ENCODE assay signal across 8 cellular contexts in the genomic region with DNA sequence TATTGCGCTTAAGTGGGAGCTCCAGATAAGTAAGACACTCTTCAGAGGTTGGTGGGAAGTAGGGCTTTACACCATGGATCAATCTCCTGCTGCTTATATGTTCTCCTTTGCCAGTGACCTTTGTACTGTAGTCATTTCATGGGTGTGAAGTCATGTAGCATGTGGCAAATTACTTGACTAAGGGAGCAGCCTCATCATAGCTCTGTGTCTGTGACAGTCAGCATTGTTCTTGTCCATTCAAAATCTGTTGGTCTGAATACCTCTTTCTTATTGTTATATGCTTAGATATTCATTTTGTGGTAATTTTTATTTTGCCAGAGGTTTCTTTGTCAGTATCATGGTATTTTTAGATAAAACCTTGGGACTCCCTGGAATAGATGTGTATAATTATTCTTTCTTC. TPM values are rescaled to one million over a fixed set of nuclear protein-coding genes. Genes with fewer than 3 reads are reported as not detected.
A peak's percentile ranks its signal among the peaks of the same experiment; 100 is the strongest.
DNase-seq lines count a peak whose midpoint lies in the region; ATAC-seq and TF ChIP-seq lines count a peak whose summit lies in the region.
"Had no signal": no experiment of that assay in that cellular context is flagged by ENCODE, and none has a peak within 500 bp of the region (broad histone marks: within the 10 kb centered on the region; RNA-seq: fewer than 3 reads in every experiment).

No MANE protein-coding gene starts in this region.

- H3K4me2 ChIP-seq in GM23248 (ENCODE audit: unreplicated experiment) = peak overlapping the region; percentile 85

- no peak for TF ChIP-seq POLR2A in esophagus squamous epithelium (IDR thresholded peaks at IDR 0.05)

- peaks cover 32% of the 10 kb centered on the region for H3K36me3 ChIP-seq in GM23248 (ENCODE audit: low read depth)
- H3K36me3 ChIP-seq in esophagus squamous epithelium = peaks cover 0 to 89% (median 20%) of the 10 kb centered on the region in 3 donors
- peaks cover 26% of the 10 kb centered on the region for H3K36me3 ChIP-seq in CD8-positive, alpha-beta memory T cell (ENCODE audit: insufficient read depth, low read length)

- in situ Hi-C loops in GM23248 (cut with MboI) = no loop called here

- no peak for ATAC-seq in HG02763 (IDR thresholded peaks at IDR 0.05; ENCODE audit: unreplicated experiment)

- intact Hi-C loops in esophagus squamous epithelium (cut with DNase I) = no loop called here

- no peaks in the 10 kb centered on the region for H3K79me2 ChIP-seq in GM23248 (ENCODE audit: insufficient read depth)

- no peak for TF ChIP-seq CTCF in esophagus squamous epithelium (IDR thresholded peaks at IDR 0.05)

- peaks cover 0 to 1% of the 10 kb centered on the region in 2 donors for H3K27me3 Mint-ChIP-seq in CD8-positive, alpha-beta memory T cell

- no peaks in the 10 kb centered on the region for H3K9me3 ChIP-seq in GM23248 (ENCODE audit: low read depth)
- H3K9me3 ChIP-seq in esophagus squamous epithelium = no peaks in the 10 kb centered on the region
- no peaks in the 10 kb centered on the region for H3K9me3 ChIP-seq in CD8-positive, alpha-beta memory T cell (ENCODE audit: low read length)

- peaks cover 4 to 72% (median 9%) of the 10 kb centered on the region in 3 donors for H3K36me3 Mint-ChIP-seq in CD8-positive, alpha-beta memory T cell

- H3K9ac ChIP-seq in GM23248 = peak overlapping the region; percentile 70

- no peak overlapping the region for H2AFZ ChIP-seq in GM23248

- CTCF ChIA-PET in CD8-positive, alpha-beta memory T cell (lab: Charles Lee) = interaction anchor here (1.1 to 3.5 kb wide), 5 partner anchors 8 to 811 kb away, joined by 3 to 28 read pairs (median 3); a partner anchor contains a TSS

- H3K27me3 ChIP-seq in GM23248 (replicated peaks; ENCODE audit: insufficient read depth) (no peaks in the 10 kb centered on the region), esophagus squamous epithelium (no peaks in the 10 kb centered on the region)
- no peaks in the 10 kb centered on the region for H3K27me3 ChIP-seq in CD8-positive, alpha-beta memory T cell (ENCODE audit: insufficient read depth, low read length, poor library complexity, severe bottlenecking)

- H3K4me3 ChIP-seq in GM23248 = peak overlapping the region; percentile 39
- H3K4me3 ChIP-seq in esophagus squamous epithelium = no peak overlapping the region
- no peak overlapping the region for H3K4me3 ChIP-seq in skin epidermis
- H3K4me3 ChIP-seq in CD8-positive, alpha-beta memory T cell (ENCODE audit: low read length) = no peak overlapping the region

- H3K27ac Mint-ChIP-seq in CD8-positive, alpha-beta memory T cell = peak overlapping the region in 4 of 8 donors; percentile 12 to 81 (median 28)

- H3K4me1 ChIP-seq in GM23248 (ENCODE audit: insufficient read depth) = peaks cover 31% of the 10 kb centered on the region
- peaks cover 0 to 32% (median 21%) of the 10 kb centered on the region in 3 donors for H3K4me1 ChIP-seq in esophagus squamous epithelium
- H3K4me1 ChIP-seq in CD8-positive, alpha-beta memory T cell (ENCODE audit: insufficient read depth, low read length) = peaks cover 24% of the 10 kb centered on the region

- no peaks in the 10 kb centered on the region for H3K9me3 Mint-ChIP-seq in CD8-positive, alpha-beta memory T cell

- peak; percentile 81 for DNase-seq in GM23248
- peak; percentile 64 for DNase-seq in SW480 (ENCODE audit: low spot score)
- DNase-seq in esophagus squamous epithelium (lab: John Stamatoyannopoulos, UW) = no peak
- no peak for DNase-seq in globus pallidus (ENCODE audit: low spot score)
- DNase-seq in CD8-positive, alpha-beta memory T cell = no peak
- DNase-seq: NK-92 treated with Interleukin-12 subunit alpha and Interleukin-12 subunit beta, amount 100 ng/mL, for 24 hours had no signal

- H3K9me2 ChIP-seq in GM23248 (ENCODE audit: insufficient read depth) = no peaks in the 10 kb centered on the region

- no peak overlapping the region for H3K4me3 Mint-ChIP-seq in CD8-positive, alpha-beta memory T cell

- peak overlapping the region; percentile 96 for H3K27ac ChIP-seq in GM23248
- H3K27ac ChIP-seq in esophagus squamous epithelium = peak overlapping the region; percentile 73 to 83 (median 80)
- H3K27ac ChIP-seq in skin epidermis = peak overlapping the region in 12 of 21 experiments; percentile 5 to 75 (median 42)
- H3K27ac ChIP-seq in CD8-positive, alpha-beta memory T cell (ENCODE audit: low read depth, low read length) = no peak overlapping the region

- POLR2A ChIA-PET in CD8-positive, alpha-beta memory T cell (lab: Charles Lee) = interaction anchor here (0.8 kb wide), 1 partner anchor 166 kb away, joined by 5 read pairs; no protein-coding TSS in a partner anchor

- H3F3A ChIP-seq in GM23248 (ENCODE audit: insufficient read depth) = peaks cover 29% of the 10 kb centered on the region

- no peaks in the 10 kb centered on the region for H4K20me1 ChIP-seq in GM23248 (ENCODE audit: insufficient read depth)

- 94 to 97% methylated on average over 1 of the region's 1 CpG for WGBS in GM23248 (ENCODE audit: low coverage in 1 of 2, low lambda C conversion rate in 2 of 2, missing lambda C conversion rate in 2 of 2), 2 experiments
- WGBS in esophagus squamous epithelium, 2 donors = 73 to 100% methylated on average over 1 of the region's 1 CpG

- H3K4me1 Mint-ChIP-seq in CD8-positive, alpha-beta memory T cell = peaks cover 26 to 31% (median 31%) of the 10 kb centered on the region in 3 donors

RNA-seq across cellular contexts. Expression of a gene that starts 18.2 kb away (rescaled TPM):
- 21.0 and 23.9 TPM in 2 replicates for total RNA-seq in GM23248 (2014; rRNA removed; shearing (Covaris generic))
- polyA plus RNA-seq in GM23248 (2016; fragmentation: Nextera tagmentation; extraction: Ambion mirVana) = 22.4 and 24.4 TPM in 2 replicates
- total RNA-seq in esophagus squamous epithelium = 10 to 100 TPM; 15.4 to 27.0 (median 24.1) TPM
- total RNA-seq in CD8-positive, alpha-beta memory T cell = 10 to 100 TPM; 28.6 to 29.6 TPM
- polyA plus RNA-seq in CD8-positive, alpha-beta memory T cell = 29.1 TPM

RNA-seq across cellular contexts. Expression of a gene that starts 18.4 kb away (rescaled TPM):
- 24.6 and 25.3 TPM in 2 replicates for total RNA-seq in GM23248 (2014; rRNA removed; shearing (Covaris generic))
- 22.0 and 23.3 TPM in 2 replicates for polyA plus RNA-seq in GM23248 (2016; fragmentation: Nextera tagmentation; extraction: Ambion mirVana)
- total RNA-seq in esophagus squamous epithelium = 10 to 100 TPM; 10.5 to 25.4 (median 14.2) TPM
- total RNA-seq in CD8-positive, alpha-beta memory T cell = 10 to 100 TPM; 31.1 to 33.6 TPM
- polyA plus RNA-seq in CD8-positive, alpha-beta memory T cell = 24.6 TPM

RNA-seq across cellular contexts. Expression of a gene that starts 53.0 kb away (rescaled TPM):
- 24.7 and 25.1 TPM in 2 replicates for total RNA-seq in GM23248 (2014; rRNA removed; shearing (Covaris generic))
- 41.4 and 42.4 TPM in 2 replicates for polyA plus RNA-seq in GM23248 (2016; fragmentation: Nextera tagmentation; extraction: Ambion mirVana)
- 10 to 100 TPM; 17.3 to 36.4 (median 31.6) TPM for total RNA-seq in esophagus squamous epithelium
- total RNA-seq in CD8-positive, alpha-beta memory T cell = 10 to 100 TPM; 67.3 to 70.5 TPM
- polyA plus RNA-seq in CD8-positive, alpha-beta memory T cell = 63.6 TPM

RNA-seq across cellular contexts. Expression of a gene that starts 53.0 kb away (rescaled TPM):
- 1.6 and 3.4 TPM in 2 replicates for total RNA-seq in GM23248 (2014; rRNA removed; shearing (Covaris generic))
- 0.50 and 0.87 TPM in 2 replicates for polyA plus RNA-seq in GM23248 (2016; fragmentation: Nextera tagmentation; extraction: Ambion mirVana)
- total RNA-seq in esophagus squamous epithelium = 1 to 10 TPM in 2 of 4 donors, under 1 TPM in 2; 0.44 to 3.1 (median 1.4) TPM
- under 1 TPM; 0.20 to 0.58 TPM for total RNA-seq in CD8-positive, alpha-beta memory T cell
- polyA plus RNA-seq in CD8-positive, alpha-beta memory T cell = 0.62 TPM

Comparison
In these comparisons a context has a peak if more than half of its experiments do, and no peak if none do; other contexts are left out.
1. DNase-seq: peak in GM23248 (single experiment) and SW480 (single experiment); none in esophagus squamous epithelium (single experiment), globus pallidus (single experiment) and CD8-positive, alpha-beta memory T cell (0 of 5).